In genomic region chr15:89851665-89852341, GRCh38 we compare ENCODE assay signal across 11 cellular contexts. TPM values are rescaled to one million over a fixed set of nuclear protein-coding genes. Genes with fewer than 3 reads are reported as not detected.
DNase-seq lines count a peak whose midpoint lies in the region; ATAC-seq, FAIRE-seq and TF ChIP-seq lines count a peak whose summit lies in the region.
"Had no signal": no experiment of that assay in that cellular context is flagged by ENCODE, and none has a peak within 500 bp of the region (broad histone marks: within the 10 kb centered on the region; RNA-seq: fewer than 3 reads in every experiment).

No MANE protein-coding gene starts in this region.

- POLR2A ChIA-PET in PC-3 (lab: Charles Lee; ENCODE audit: unreplicated experiment): interaction anchor here (0.9 kb wide), 1 partner anchor 23 kb away, joined by 5 read pairs; no protein-coding TSS in a partner anchor
- POLR2A ChIA-PET in HepG2 (lab: Yijun Ruan, JAX): interaction anchor here (1.4 kb wide), 1 partner anchor 45 kb away, joined by 4 read pairs; no protein-coding TSS in a partner anchor

- H3K4me1 ChIP-seq in PC-3 (ENCODE audit: insufficient read depth, low read length) (peaks cover 62% of the 10 kb centered on the region), HepG2 (ENCODE audit: insufficient read depth, low read length) (peaks cover 31% of the 10 kb centered on the region)

- H3K9ac ChIP-seq in PC-3 (ENCODE audit: low read length) (peak overlapping the region; percentile 41), HepG2 (ENCODE audit: insufficient read depth, low read depth, low read length) (no peak overlapping the region)

- H4K20me1 ChIP-seq in PC-3 (ENCODE audit: low read length) (no peaks in the 10 kb centered on the region), HepG2 (ENCODE audit: insufficient read depth, low read length) (no peaks in the 10 kb centered on the region; the same call in 1 of the 2 replicates)

- peaks cover 21% of the 10 kb centered on the region for H3F3A ChIP-seq in PC-3 (ENCODE audit: low read length, unreplicated experiment)

- no peaks in the 10 kb centered on the region for H3K9me3 ChIP-seq in PC-3 (ENCODE audit: low read length)
- H3K9me3 ChIP-seq in HepG2 (ENCODE audit: low read length): no peaks in the 10 kb centered on the region

- H3K27me3 ChIP-seq in PC-3 (ENCODE audit: low read length) (no peaks in the 10 kb centered on the region), HepG2 (ENCODE audit: control insufficient read depth in 1 of 2, insufficient read depth in 2 of 2, low read length in 2 of 2) (no peaks in the 10 kb centered on the region)

- ATAC-seq in GM18861 (IDR thresholded peaks at IDR 0.05; ENCODE audit: unreplicated experiment) (peak; percentile 61), HG02938 (IDR thresholded peaks at IDR 0.05; ENCODE audit: unreplicated experiment) (peak; percentile 80), PC-3 (peak; percentile 51), HepG2 (no peak), HG03025 (IDR thresholded peaks at IDR 0.05; ENCODE audit: low FRiP score, unreplicated experiment) (no peak)

- intact Hi-C loops in PC-3 (cut with micrococcal nuclease): no loop called here
- intact Hi-C loops in HepG2 (cut with micrococcal nuclease; ENCODE audit: unreplicated experiment): no loop called here
- intact Hi-C loops in head of caudate nucleus (cut with DNase I): no loop called here
- intact Hi-C loops in cardiac septum (cut with DNase I): no loop called here

- H3K36me3 ChIP-seq in PC-3 (ENCODE audit: low read depth, low read length) (peaks cover 8% of the 10 kb centered on the region), HepG2 (replicated peaks in 1 of 2; ENCODE audit: control insufficient read depth in 1 of 2, insufficient read depth in 2 of 2, low read length in 2 of 2) (peaks cover 1 to 10% of the 10 kb centered on the region in 2 experiments; a peak in 3 of 5 replicates)

- no peak for TF ChIP-seq CTCF in PC-3 (conservative IDR thresholded peaks at IDR 0.05; ENCODE audit: low read depth, low read length)
- TF ChIP-seq CTCF in HepG2 (CRISPR knock-in tag; IDR thresholded peaks at IDR 0.05): no peak
- TF ChIP-seq CTCF in coronary artery (IDR thresholded peaks at IDR 0.05): no peak

- H3K27ac ChIP-seq in PC-3 (ENCODE audit: low read length) (peak overlapping the region; percentile 100), HepG2 (ENCODE audit: extremely low read length, insufficient read depth, low read length) (no peak overlapping the region), coronary artery (no peak overlapping the region)

- FAIRE-seq in HepG2 (lab: Jason Lieb, UNC): no peak

- no peak for TF ChIP-seq POLR2A in HepG2 (IDR thresholded peaks at IDR 0.05; ENCODE audit: insufficient read depth in 1 of 2, low read depth in 2 of 2, low read length in 2 of 2)

- no peak overlapping the region for H3K4me3 ChIP-seq in PC-3 (ENCODE audit: low read length)
- no peak overlapping the region for H3K4me3 ChIP-seq in HepG2 (replicated peaks in 1 of 3; ENCODE audit: insufficient read depth in 1 of 3, low read depth in 2 of 3, low read length in 3 of 3)
- H3K4me3 ChIP-seq in coronary artery: no peak overlapping the region
- H3K4me3 ChIP-seq: smooth muscle cell had no signal

- H3K4me2 ChIP-seq in PC-3 (ENCODE audit: low read length): peak overlapping the region; percentile 31
- H3K4me2 ChIP-seq in HepG2 (ENCODE audit: low read depth, low read length): no peak overlapping the region
- H3K4me2 ChIP-seq: smooth muscle cell had no signal

- peaks cover 22% of the 10 kb centered on the region for H3K79me2 ChIP-seq in PC-3 (ENCODE audit: low read length)
- H3K79me2 ChIP-seq in HepG2 (ENCODE audit: insufficient read depth, low read length): no peaks in the 10 kb centered on the region

- H3K9me2 ChIP-seq in PC-3 (replicated peaks; ENCODE audit: low read length): no peaks in the 10 kb centered on the region

- DNase-seq in PC-3: peak; percentile 54
- DNase-seq in HepG2 (ENCODE audit: low spot score): no peak
- DNase-seq in head of caudate nucleus: no peak
- DNase-seq in coronary artery (ENCODE audit: low spot score): no peak
- DNase-seq in cardiac septum (ENCODE audit: low spot score): no peak
- DNase-seq: activated CD8-positive, alpha-beta memory T cell treated with anti-CD3 and anti-CD28 coated beads, Interleukin-2, amount 50 U/mL, for 48 hours; Right ventricle myocardium superior had no signal

- TF ChIP-seq EP300 in HepG2 (IDR thresholded peaks at IDR 0.05; ENCODE audit: low read depth in 2 of 2, low read length in 2 of 2) (no peak), HepG2 (CRISPR knock-in tag; IDR thresholded peaks at IDR 0.05; ENCODE audit: borderline replicate concordance) (no peak)

- CTCF ChIA-PET in PC-3 (lab: Charles Lee) (no interaction called here), HepG2 (lab: Yijun Ruan, JAX; ENCODE audit: low intra/inter-chr PET ratio, low total read pairs) (no interaction called here)

- 0 out of 2 replicates have a peak overlapping the region, but pooled peaks have one; percentile 3 for H2AFZ ChIP-seq in PC-3 (ENCODE audit: low read length)
- no peak overlapping the region for H2AFZ ChIP-seq in HepG2 (ENCODE audit: low read length)

- no TSS peak for BruUV-seq in PC-3 (replicated peaks; lab: Mats Ljungman, UMichigan)
- BruUV-seq in HepG2 (replicated peaks; lab: Mats Ljungman, UMichigan): no TSS peak

- in situ Hi-C loops in HepG2 (cut with HindIII; ENCODE audit: extremely low pct_ligation_motif_present, low pct_unique_long_range_greater_than_20kb): no loop called here

- TF ChIP-seq RAD21 in HepG2 (CRISPR knock-in tag; IDR thresholded peaks at IDR 0.05): no peak

- 95% methylated on average over 5 of the region's 5 CpGs for WGBS in HepG2 (ENCODE audit: low lambda C conversion rate)

TF ChIP-seq in HepG2, 621 proteins besides CTCF, POLR2A, EP300 and RAD21:
- TF ChIP-seq FOXC1 (CRISPR knock-in tag; IDR thresholded peaks at IDR 0.05; ENCODE audit: borderline replicate concordance) (no peak), PHF8 (CRISPR knock-in tag; IDR thresholded peaks at IDR 0.05) (no peak), RAD51 (IDR thresholded peaks at IDR 0.05; ENCODE audit: borderline replicate concordance) (no peak), ZNF629 (CRISPR knock-in tag; conservative IDR thresholded peaks at IDR 0.05) (peak; percentile 77; the same call in 1 of the 2 replicates), NR2F1 (CRISPR knock-in tag; IDR thresholded peaks at IDR 0.05) (no peak)

RNA-seq across cellular contexts. Expression of gene ANPEP, which starts 37.2 kb away (rescaled TPM):
- total RNA-seq in PC-3 (2014; rRNA removed) (113 and 133 TPM in 2 replicates), HepG2 (2016; rRNA removed; fragmentation: Illumina TruSeq; extraction: Trizol) (34.6 and 60.4 TPM in 2 replicates), cardiac septum (4.3 TPM)
- 15.6 and 16.8 TPM in 2 replicates for total RNA-seq in HepG2 (2016; cell fraction: cytosol; rRNA removed; fragmentation: Illumina TruSeq; extraction: Trizol; ENCODE audit: low read depth)
- 26.1 and 65.2 TPM in 2 replicates for total RNA-seq in HepG2 (2016; cell fraction: insoluble cytoplasmic fraction; rRNA removed; fragmentation: Illumina TruSeq; extraction: Trizol)
- 26.0 and 27.7 TPM in 2 replicates for total RNA-seq in HepG2 (2016; cell fraction: membrane; rRNA removed; fragmentation: Illumina TruSeq; extraction: Trizol)
- 86.6 and 113 TPM in 2 replicates for total RNA-seq in HepG2 (2016; cell fraction: nucleus; rRNA removed; fragmentation: Illumina TruSeq; extraction: Trizol)
- polyA plus RNA-seq in HepG2 (2011; rRNA removed): 91.6 and 133 TPM in 2 replicates
- 71.6 and 76.1 TPM in 2 replicates for polyA plus RNA-seq in HepG2 (2011; cell fraction: cytosol; rRNA removed)
- 264 and 286 TPM in 2 replicates for polyA plus RNA-seq in HepG2 (2011; cell fraction: nucleus; rRNA removed)
- polyA plus RNA-seq in HepG2 (2012): 157 and 182 TPM in 2 replicates
- polyA plus RNA-seq in HepG2 (2016; cell fraction: cytosol; fragmentation: Illumina TruSeq; extraction: Trizol; ENCODE audit: low read depth): 14.0 and 14.9 TPM in 2 replicates
- 44.3 and 62.9 TPM in 2 replicates for polyA plus RNA-seq in HepG2 (2016; cell fraction: insoluble cytoplasmic fraction; fragmentation: Illumina TruSeq; extraction: Trizol; ENCODE audit: low read depth)
- polyA plus RNA-seq in HepG2 (2016; cell fraction: membrane; fragmentation: Illumina TruSeq; extraction: Trizol; ENCODE audit: low read depth): 31.7 and 35.7 TPM in 2 replicates
- polyA plus RNA-seq in HepG2 (2016; cell fraction: nucleus; fragmentation: Illumina TruSeq; extraction: Trizol; ENCODE audit: insufficient read depth, low read depth): 327 and 338 TPM in 2 replicates
- polyA minus RNA-seq in HepG2 (2011; rRNA and poly(A)+ RNA removed; ENCODE audit: low replicate concordance): 0.07 and 103 TPM in 2 replicates
- 60.8 and 79.8 TPM in 2 replicates for polyA minus RNA-seq in HepG2 (2011; cell fraction: cytosol; rRNA and poly(A)+ RNA removed)
- 44.8 and 60.0 TPM in 2 replicates for polyA minus RNA-seq in HepG2 (2011; cell fraction: nucleus; rRNA and poly(A)+ RNA removed)

RNA-seq across cellular contexts. Expression of gene AP3S2, which starts 42.0 kb away (rescaled TPM):
- total RNA-seq in PC-3 (2014; rRNA removed): 18.8 and 19.4 TPM in 2 replicates
- 44.4 and 69.5 TPM in 2 replicates for total RNA-seq in HepG2 (2016; rRNA removed; fragmentation: Illumina TruSeq; extraction: Trizol)
- 14.8 and 16.1 TPM in 2 replicates for total RNA-seq in HepG2 (2016; cell fraction: cytosol; rRNA removed; fragmentation: Illumina TruSeq; extraction: Trizol; ENCODE audit: low read depth)
- 44.6 and 83.7 TPM in 2 replicates for total RNA-seq in HepG2 (2016; cell fraction: insoluble cytoplasmic fraction; rRNA removed; fragmentation: Illumina TruSeq; extraction: Trizol)
- 19.4 and 21.8 TPM in 2 replicates for total RNA-seq in HepG2 (2016; cell fraction: membrane; rRNA removed; fragmentation: Illumina TruSeq; extraction: Trizol)
- 26.9 and 31.9 TPM in 2 replicates for total RNA-seq in HepG2 (2016; cell fraction: nucleus; rRNA removed; fragmentation: Illumina TruSeq; extraction: Trizol)
- polyA plus RNA-seq in HepG2 (2011; rRNA removed): 16.5 and 17.6 TPM in 2 replicates
- polyA plus RNA-seq in HepG2 (2011; cell fraction: cytosol; rRNA removed): 13.1 and 25.8 TPM in 2 replicates
- polyA plus RNA-seq in HepG2 (2011; cell fraction: nucleus; rRNA removed): 10.5 and 11.5 TPM in 2 replicates
- polyA plus RNA-seq in HepG2 (2012): 22.0 and 35.9 TPM in 2 replicates
- polyA plus RNA-seq in HepG2 (2016; cell fraction: cytosol; fragmentation: Illumina TruSeq; extraction: Trizol; ENCODE audit: low read depth): 4.3 and 5.8 TPM in 2 replicates
- 44.5 and 54.7 TPM in 2 replicates for polyA plus RNA-seq in HepG2 (2016; cell fraction: insoluble cytoplasmic fraction; fragmentation: Illumina TruSeq; extraction: Trizol; ENCODE audit: low read depth)
- polyA plus RNA-seq in HepG2 (2016; cell fraction: membrane; fragmentation: Illumina TruSeq; extraction: Trizol; ENCODE audit: low read depth): 8.7 and 9.0 TPM in 2 replicates
- polyA plus RNA-seq in HepG2 (2016; cell fraction: nucleus; fragmentation: Illumina TruSeq; extraction: Trizol; ENCODE audit: insufficient read depth, low read depth): 14.9 and 16.6 TPM in 2 replicates
- 52.1 and 55.9 TPM in 2 replicates for polyA minus RNA-seq in HepG2 (2011; rRNA and poly(A)+ RNA removed; ENCODE audit: low replicate concordance)
- polyA minus RNA-seq in HepG2 (2011; cell fraction: cytosol; rRNA and poly(A)+ RNA removed): 20.8 and 31.4 TPM in 2 replicates
- 37.1 and 44.4 TPM in 2 replicates for polyA minus RNA-seq in HepG2 (2011; cell fraction: nucleus; rRNA and poly(A)+ RNA removed)
- total RNA-seq in cardiac septum: 33.6 TPM

Comparison
In these comparisons a context has a peak if more than half of its experiments do, and no peak if none do; other contexts are left out.
1. ATAC-seq: peak in GM18861 (single experiment), HG02938 (single experiment) and PC-3 (single experiment); none in HepG2 (single experiment) and HG03025 (single experiment).